25 cellular contexts compared by ENCODE assay signal in genomic region chr11:100780470-100780869, GRCh38.
DNase-seq lines count a peak whose midpoint lies in the region; ATAC-seq, FAIRE-seq and TF ChIP-seq lines count a peak whose summit lies in the region.
"Had no signal": no experiment of that assay in that cellular context is flagged by ENCODE, and none has a peak within 500 bp of the region (broad histone marks: within the 10 kb centered on the region; RNA-seq: fewer than 3 reads in every experiment).

No MANE protein-coding gene starts in this region.

- H3K27ac ChIP-seq in epithelial cell of prostate (peak overlapping the region; percentile 46), esophagus squamous epithelium (peak overlapping the region; percentile 35 to 75 (median 70)), suprapubic skin (peak overlapping the region; percentile 44), PC-3 (ENCODE audit: low read length) (no peak overlapping the region)
- H3K27ac ChIP-seq: A549; BLaER1 treated with 17β-estradiol and CSF1 and Interleukin-3, amounts not matched to agents 10 nM and 100 nM had no signal

- H3K4me2 ChIP-seq in PC-3 (ENCODE audit: low read length), result no peak overlapping the region
- H3K4me2 ChIP-seq: A549; BLaER1 treated with 17β-estradiol and CSF1 and Interleukin-3, amounts not matched to agents 10 nM and 100 nM; GM23338 had no signal

- ATAC-seq in PC-3, result no peak
- ATAC-seq in GM18520 (IDR thresholded peaks at IDR 0.05; ENCODE audit: unreplicated experiment), result no peak
- ATAC-seq: A549, GM12878, GM23338 had no signal

- intact Hi-C loops in esophagus squamous epithelium (cut with DNase I) (no loop called here), PC-3 (cut with micrococcal nuclease) (no loop called here)

- peak; percentile 89 for DNase-seq in bronchial epithelial cell (ENCODE audit: low read depth)
- peak; percentile 63 for DNase-seq in epithelial cell of prostate (ENCODE audit: low read depth, low spot score)
- DNase-seq in esophagus squamous epithelium (lab: John Stamatoyannopoulos, UW), result no peak
- no peak for DNase-seq in suprapubic skin (ENCODE audit: low spot score in 2 of 2)
- DNase-seq in PC-3, result no peak
- DNase-seq in NCI-H69 (lab: John Stamatoyannopoulos, UW), result no peak
- DNase-seq: 8988T; ACHN; AML-193; BE2C; CD4-positive, alpha-beta T cell; CD8-positive, alpha-beta memory T cell; DMS 273 treated with DMSO at 0.1 percent for 48 hours; DMS79; EL; GDM1; HFFc6 had no signal

- no peak overlapping the region for H3K9ac ChIP-seq in PC-3 (ENCODE audit: low read length)
- H3K9ac ChIP-seq: BLaER1 treated with 17β-estradiol and CSF1 and Interleukin-3, amounts not matched to agents 10 nM and 100 nM had no signal

- H3K9me2 ChIP-seq in PC-3 (replicated peaks; ENCODE audit: low read length), result no peaks in the 10 kb centered on the region

- H3K4me1 ChIP-seq in esophagus squamous epithelium (peaks cover 0 to 54% (median 12%) of the 10 kb centered on the region in 3 donors), suprapubic skin (peaks cover 21% of the 10 kb centered on the region), PC-3 (ENCODE audit: insufficient read depth, low read length) (peaks cover 27% of the 10 kb centered on the region)

- peaks cover 20% of the 10 kb centered on the region for H3K79me2 ChIP-seq in PC-3 (ENCODE audit: low read length)

- peaks cover 5% of the 10 kb centered on the region for H3F3A ChIP-seq in PC-3 (ENCODE audit: low read length, unreplicated experiment)

- WGBS in esophagus squamous epithelium, 2 donors, result 56 to 61% methylated on average over 8 of the region's 8 CpGs
- 71% methylated on average over 8 of the region's 8 CpGs for WGBS in suprapubic skin

- BruUV-seq in PC-3 (replicated peaks; lab: Mats Ljungman, UMichigan), result no TSS peak

- TF ChIP-seq CTCF in bronchial epithelial cell (IDR thresholded peaks at IDR 0.05; ENCODE audit: insufficient read depth, low read length, severe bottlenecking), result no peak
- TF ChIP-seq CTCF in esophagus squamous epithelium (IDR thresholded peaks at IDR 0.05), result no peak
- TF ChIP-seq CTCF in suprapubic skin (IDR thresholded peaks at IDR 0.05), result no peak
- TF ChIP-seq CTCF in PC-3 (conservative IDR thresholded peaks at IDR 0.05; ENCODE audit: low read depth, low read length), result no peak

- POLR2A ChIA-PET in PC-3 (lab: Charles Lee; ENCODE audit: unreplicated experiment), result no interaction called here

- CTCF ChIA-PET in PC-3 (lab: Charles Lee), result no interaction called here

- H3K27me3 ChIP-seq in bronchial epithelial cell (ENCODE audit: control insufficient read depth, insufficient read depth, low read length) (no peaks in the 10 kb centered on the region), esophagus squamous epithelium (no peaks in the 10 kb centered on the region), suprapubic skin (no peaks in the 10 kb centered on the region), PC-3 (ENCODE audit: low read length) (no peaks in the 10 kb centered on the region)
- H3K27me3 ChIP-seq: BE2C; BLaER1 treated with 17β-estradiol and CSF1 and Interleukin-3, amounts not matched to agents 10 nM and 100 nM had no signal

- H4K20me1 ChIP-seq in PC-3 (ENCODE audit: low read length), result no peaks in the 10 kb centered on the region
- H4K20me1 ChIP-seq: BLaER1 treated with 17β-estradiol and CSF1 and Interleukin-3, amounts not matched to agents 10 nM and 100 nM had no signal

- H3K4me3 ChIP-seq in bronchial epithelial cell (ENCODE audit: low read depth, low read length) (no peak overlapping the region), esophagus squamous epithelium (no peak overlapping the region), suprapubic skin (no peak overlapping the region), PC-3 (ENCODE audit: low read length) (no peak overlapping the region)
- H3K4me3 ChIP-seq: A549; BLaER1 treated with 17β-estradiol and CSF1 and Interleukin-3, amounts not matched to agents 10 nM and 100 nM; GM12878; GM23338; HAP-1 had no signal

- no peak for FAIRE-seq in bronchial epithelial cell (lab: Jason Lieb, UNC)
- FAIRE-seq: A549, D721Med, GM12878, H54 had no signal

- no peaks in the 10 kb centered on the region for H3K9me3 ChIP-seq in esophagus squamous epithelium
- H3K9me3 ChIP-seq in suprapubic skin, result no peaks in the 10 kb centered on the region
- H3K9me3 ChIP-seq in PC-3 (ENCODE audit: low read length), result 0 out of 2 replicates have a peak, but pooled peaks cover 4% of the 10 kb centered on the region
- H3K9me3 ChIP-seq: A549; BE2C; BLaER1 treated with 17β-estradiol and CSF1 and Interleukin-3, amounts not matched to agents 10 nM and 100 nM; HAP-1 had no signal

- H3K36me3 ChIP-seq in bronchial epithelial cell (ENCODE audit: control insufficient read depth, insufficient read depth, low read length) (no peaks in the 10 kb centered on the region), esophagus squamous epithelium (no peaks in the 10 kb centered on the region), suprapubic skin (no peaks in the 10 kb centered on the region), PC-3 (ENCODE audit: low read depth, low read length) (peaks cover 11% of the 10 kb centered on the region)
- H3K36me3 ChIP-seq: BE2C, HAP-1 had no signal

- no peak overlapping the region for H2AFZ ChIP-seq in PC-3 (ENCODE audit: low read length)
- H2AFZ ChIP-seq: GM23338 had no signal

- no peak for TF ChIP-seq EP300 in suprapubic skin (IDR thresholded peaks at IDR 0.05)

- TF ChIP-seq POLR2A in esophagus squamous epithelium (IDR thresholded peaks at IDR 0.05) (no peak), suprapubic skin (IDR thresholded peaks at IDR 0.05) (no peak)

Comparison
In these comparisons a context has a peak if more than half of its experiments do, and no peak if none do; other contexts are left out.
1. DNase-seq: peak in bronchial epithelial cell (single experiment) and epithelial cell of prostate (single experiment); none in esophagus squamous epithelium (single experiment), suprapubic skin (0 of 2), PC-3 (single experiment) and NCI-H69 (single experiment).